ENCODE assay signal across 1 cellular context in the genomic region with DNA sequence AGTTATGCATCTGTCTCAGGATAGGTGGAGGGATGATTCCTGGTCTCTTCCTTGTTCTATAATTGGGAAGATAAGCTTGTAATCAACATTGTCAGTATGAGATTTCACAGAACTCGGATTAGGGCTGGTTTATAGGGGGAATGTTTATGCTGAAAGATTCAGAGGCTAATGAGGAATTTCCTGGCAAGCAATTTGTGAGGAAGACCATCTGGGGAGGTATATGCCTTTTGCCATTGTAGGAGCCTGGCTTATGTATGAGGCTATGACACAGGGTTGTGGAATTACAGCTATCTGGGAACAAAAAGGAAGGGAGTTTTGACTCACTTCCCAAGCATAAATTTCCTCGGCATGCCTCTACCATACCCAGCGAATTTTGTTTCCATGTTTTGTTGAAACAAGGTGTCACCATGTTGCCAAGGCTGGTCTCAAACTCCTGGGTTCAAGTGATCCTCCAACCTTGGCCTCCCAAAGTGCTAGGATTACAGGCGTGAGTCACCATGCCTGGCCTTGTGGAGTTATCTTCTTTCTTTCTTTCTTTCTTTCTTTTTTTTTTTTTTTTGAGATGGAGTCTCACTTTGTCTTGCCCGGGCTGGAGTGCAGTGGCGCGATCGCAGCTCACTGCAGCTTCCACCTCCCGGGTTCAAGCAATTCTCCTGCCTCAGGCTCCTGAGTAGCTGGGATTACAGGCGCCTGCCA.
TF ChIP-seq lines count a peak whose summit lies in the region.

No MANE protein-coding gene starts in this region.

TF ChIP-seq in IMR-90, 13 proteins besides CTCF, POLR2A, EP300 and RAD21:
- TF ChIP-seq NFE2L2 (IDR thresholded peaks at IDR 0.05; ENCODE audit: low read depth, low read length) (no peak), RCOR1 (IDR thresholded peaks at IDR 0.05; ENCODE audit: insufficient replicate concordance, low read length) (peak; percentile 51), FOS (IDR thresholded peaks at IDR 0.05; ENCODE audit: low read depth, low read length) (peak; percentile 55), MAFK (IDR thresholded peaks at IDR 0.05; ENCODE audit: low read depth, low read length) (0 out of 2 replicates have a peak, but pooled peaks have one; percentile 40)
